In the genomic region with DNA sequence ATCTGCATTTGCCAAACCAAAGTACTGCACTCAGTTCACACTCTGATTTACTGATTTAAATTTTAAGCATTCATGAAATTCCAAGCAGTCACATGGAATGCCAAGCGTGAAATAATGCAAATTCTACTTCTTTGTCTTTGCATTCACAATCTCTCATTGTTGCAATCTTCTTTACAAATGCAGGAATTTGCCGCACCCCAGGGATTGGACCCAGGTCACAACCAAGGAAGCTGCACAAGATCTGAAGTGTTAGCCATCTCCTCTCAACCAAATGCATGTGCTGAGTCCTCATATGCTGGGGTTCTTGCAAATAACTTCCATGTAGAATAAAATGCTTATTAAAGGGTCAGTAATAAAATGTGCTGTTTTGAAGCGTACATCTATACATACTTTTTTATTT, we compare ENCODE assay signal across 15 cellular contexts.
"Had no signal": no experiment of that assay in that cellular context is flagged by ENCODE, and none has a peak within 500 bp of the region (broad histone marks: within the 10 kb centered on the region; RNA-seq: fewer than 3 reads in every experiment).

No MANE protein-coding gene starts in this region.

- H3K4me1 ChIP-seq: right atrium auricular region, thyroid gland, vagina had no signal

- H3K27me3 ChIP-seq: right atrium auricular region, thyroid gland, vagina had no signal

- H2AFZ ChIP-seq: hepatocyte had no signal

- H3K27ac ChIP-seq: epithelial cell of prostate, hepatocyte, right atrium auricular region, thyroid gland, vagina, WERI-Rb-1 had no signal

- H3K4me3 ChIP-seq: hepatocyte, right atrium auricular region, thyroid gland, vagina had no signal

- ATAC-seq: stimulated activated effector memory CD8-positive, alpha-beta T cell treated with anti-CD3 and anti-CD28 coated beads, Interleukin-12 subunit alpha, Interleukin-12 subunit beta, amount 100 ng/mL, for 72 hours had no signal

- FAIRE-seq: astrocyte, colon, small intestine had no signal

- H3K4me2 ChIP-seq: hepatocyte had no signal

- H3K9me3 ChIP-seq: right atrium auricular region, thyroid gland, vagina had no signal

- H3K36me3 ChIP-seq: right atrium auricular region, thyroid gland, vagina, WERI-Rb-1 had no signal

- DNase-seq: activated CD4-positive, alpha-beta T cell treated with anti-CD3 and anti-CD28 coated beads, Interleukin-2, amount 10 ng/mL, durations not matched to agents 24 days and 14 days; activated naive CD4-positive, alpha-beta T cell treated with Interleukin-2 at 50 U/mL for 16 hours; effector memory CD4-positive, alpha-beta T cell; islet precursor cell; posterior cingulate gyrus; small intestine; thyroid gland; WERI-Rb-1 had no signal
